Comparison of ENCODE assay signal across 3 cellular contexts in the genomic region with DNA sequence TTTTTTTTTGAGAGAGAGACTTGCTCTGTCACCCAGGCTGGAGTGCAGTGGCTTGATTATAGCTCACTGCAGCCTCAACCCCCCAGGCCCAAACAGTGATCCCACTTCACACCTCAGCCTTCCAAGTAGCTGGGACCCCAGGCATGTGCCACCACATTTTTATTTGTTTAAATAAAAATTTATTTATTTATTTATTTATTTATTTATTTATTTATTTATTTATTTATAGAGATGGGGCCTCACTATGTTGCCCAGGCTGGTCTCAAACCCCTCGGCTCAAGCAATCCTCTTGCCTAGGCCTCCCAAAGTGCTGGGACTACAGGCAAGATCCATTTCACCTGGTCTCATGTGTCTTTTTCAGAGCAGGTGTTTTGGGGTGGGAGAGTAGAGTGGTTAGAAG.
A peak's percentile ranks its signal among the peaks of the same experiment; 100 is the strongest.
TF ChIP-seq lines count a peak whose summit lies in the region.

No MANE protein-coding gene starts in this region.

TF ChIP-seq in A549, 52 proteins besides CTCF, POLR2A, EP300 and RAD21:
- peak; percentile 17; the same call in 1 of the 2 replicates for TF ChIP-seq ZC3H11A (IDR thresholded peaks at IDR 0.05)
- TF ChIP-seq, protein P1, sequence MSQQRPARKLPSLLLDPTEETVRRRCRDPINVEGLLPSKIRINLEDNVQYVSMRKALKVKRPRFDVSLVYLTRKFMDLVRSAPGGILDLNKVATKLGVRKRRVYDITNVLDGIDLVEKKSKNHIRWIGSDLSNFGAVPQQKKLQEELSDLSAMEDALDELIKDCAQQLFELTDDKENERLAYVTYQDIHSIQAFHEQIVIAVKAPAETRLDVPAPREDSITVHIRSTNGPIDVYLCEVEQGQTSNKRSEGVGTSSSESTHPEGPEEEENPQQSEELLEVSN (IDR thresholded peaks at IDR 0.05; ENCODE audit: borderline replicate concordance, low read depth): no peak

TF ChIP-seq in HEK293, 187 proteins besides CTCF, POLR2A, EP300 and RAD21 (continues in another document):
- TF ChIP-seq SP7 (tag by site-specific recombination; IDR thresholded peaks at IDR 0.05) (no peak), SP2 (tag by site-specific recombination; IDR thresholded peaks at IDR 0.05) (no peak), GLI2 (tag by site-specific recombination; IDR thresholded peaks at IDR 0.05; ENCODE audit: borderline replicate concordance, low read depth) (peak; percentile 12; the same call in 1 of the 2 replicates), ZNF211 (tag by site-specific recombination; IDR thresholded peaks at IDR 0.05; ENCODE audit: low read depth) (no peak), ZNF2 (tag by site-specific recombination; IDR thresholded peaks at IDR 0.05) (no peak), ZNF394 (tag by site-specific recombination; IDR thresholded peaks at IDR 0.05; ENCODE audit: borderline replicate concordance) (peak; percentile 85), ZBTB8A (tag by site-specific recombination; IDR thresholded peaks at IDR 0.05) (no peak), ZNF654 (tag by site-specific recombination; IDR thresholded peaks at IDR 0.05; ENCODE audit: low read depth) (peak; percentile 11; the same call in 1 of the 2 replicates), ZNF623 (tag by site-specific recombination; IDR thresholded peaks at IDR 0.05) (peak; percentile 49), ZBTB1 (tag by site-specific recombination; IDR thresholded peaks at IDR 0.05) (no peak), ZNF596 (tag by site-specific recombination; IDR thresholded peaks at IDR 0.05) (no peak), YY1 (tag by site-specific recombination; IDR thresholded peaks at IDR 0.05) (no peak), ZNF138 (tag by site-specific recombination; IDR thresholded peaks at IDR 0.05; ENCODE audit: borderline replicate concordance) (no peak), ZFP3 (tag by site-specific recombination; IDR thresholded peaks at IDR 0.05; ENCODE audit: low read depth) (no peak)
- TF ChIP-seq, protein P2, sequence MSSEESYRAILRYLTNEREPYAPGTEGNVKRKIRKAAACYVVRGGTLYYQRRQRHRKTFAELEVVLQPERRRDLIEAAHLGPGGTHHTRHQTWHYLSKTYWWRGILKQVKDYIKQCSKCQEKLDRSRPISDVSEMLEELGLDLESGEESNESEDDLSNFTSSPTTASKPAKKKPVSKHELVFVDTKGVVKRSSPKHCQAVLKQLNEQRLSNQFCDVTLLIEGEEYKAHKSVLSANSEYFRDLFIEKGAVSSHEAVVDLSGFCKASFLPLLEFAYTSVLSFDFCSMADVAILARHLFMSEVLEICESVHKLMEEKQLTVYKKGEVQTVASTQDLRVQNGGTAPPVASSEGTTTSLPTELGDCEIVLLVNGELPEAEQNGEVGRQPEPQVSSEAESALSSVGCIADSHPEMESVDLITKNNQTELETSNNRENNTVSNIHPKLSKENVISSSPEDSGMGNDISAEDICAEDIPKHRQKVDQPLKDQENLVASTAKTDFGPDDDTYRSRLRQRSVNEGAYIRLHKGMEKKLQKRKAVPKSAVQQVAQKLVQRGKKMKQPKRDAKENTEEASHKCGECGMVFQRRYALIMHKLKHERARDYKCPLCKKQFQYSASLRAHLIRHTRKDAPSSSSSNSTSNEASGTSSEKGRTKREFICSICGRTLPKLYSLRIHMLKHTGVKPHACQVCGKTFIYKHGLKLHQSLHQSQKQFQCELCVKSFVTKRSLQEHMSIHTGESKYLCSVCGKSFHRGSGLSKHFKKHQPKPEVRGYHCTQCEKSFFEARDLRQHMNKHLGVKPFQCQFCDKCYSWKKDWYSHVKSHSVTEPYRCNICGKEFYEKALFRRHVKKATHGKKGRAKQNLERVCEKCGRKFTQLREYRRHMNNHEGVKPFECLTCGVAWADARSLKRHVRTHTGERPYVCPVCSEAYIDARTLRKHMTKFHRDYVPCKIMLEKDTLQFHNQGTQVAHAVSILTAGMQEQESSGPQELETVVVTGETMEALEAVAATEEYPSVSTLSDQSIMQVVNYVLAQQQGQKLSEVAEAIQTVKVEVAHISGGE (tag by site-specific recombination; conservative IDR thresholded peaks at IDR 0.05; ENCODE audit: low read depth): peak; percentile 42; the same call in 1 of the 2 replicates
- TF ChIP-seq, protein P3, sequence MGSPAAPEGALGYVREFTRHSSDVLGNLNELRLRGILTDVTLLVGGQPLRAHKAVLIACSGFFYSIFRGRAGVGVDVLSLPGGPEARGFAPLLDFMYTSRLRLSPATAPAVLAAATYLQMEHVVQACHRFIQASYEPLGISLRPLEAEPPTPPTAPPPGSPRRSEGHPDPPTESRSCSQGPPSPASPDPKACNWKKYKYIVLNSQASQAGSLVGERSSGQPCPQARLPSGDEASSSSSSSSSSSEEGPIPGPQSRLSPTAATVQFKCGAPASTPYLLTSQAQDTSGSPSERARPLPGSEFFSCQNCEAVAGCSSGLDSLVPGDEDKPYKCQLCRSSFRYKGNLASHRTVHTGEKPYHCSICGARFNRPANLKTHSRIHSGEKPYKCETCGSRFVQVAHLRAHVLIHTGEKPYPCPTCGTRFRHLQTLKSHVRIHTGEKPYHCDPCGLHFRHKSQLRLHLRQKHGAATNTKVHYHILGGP (tag by site-specific recombination; IDR thresholded peaks at IDR 0.05): no peak
- TF ChIP-seq, protein P4, sequence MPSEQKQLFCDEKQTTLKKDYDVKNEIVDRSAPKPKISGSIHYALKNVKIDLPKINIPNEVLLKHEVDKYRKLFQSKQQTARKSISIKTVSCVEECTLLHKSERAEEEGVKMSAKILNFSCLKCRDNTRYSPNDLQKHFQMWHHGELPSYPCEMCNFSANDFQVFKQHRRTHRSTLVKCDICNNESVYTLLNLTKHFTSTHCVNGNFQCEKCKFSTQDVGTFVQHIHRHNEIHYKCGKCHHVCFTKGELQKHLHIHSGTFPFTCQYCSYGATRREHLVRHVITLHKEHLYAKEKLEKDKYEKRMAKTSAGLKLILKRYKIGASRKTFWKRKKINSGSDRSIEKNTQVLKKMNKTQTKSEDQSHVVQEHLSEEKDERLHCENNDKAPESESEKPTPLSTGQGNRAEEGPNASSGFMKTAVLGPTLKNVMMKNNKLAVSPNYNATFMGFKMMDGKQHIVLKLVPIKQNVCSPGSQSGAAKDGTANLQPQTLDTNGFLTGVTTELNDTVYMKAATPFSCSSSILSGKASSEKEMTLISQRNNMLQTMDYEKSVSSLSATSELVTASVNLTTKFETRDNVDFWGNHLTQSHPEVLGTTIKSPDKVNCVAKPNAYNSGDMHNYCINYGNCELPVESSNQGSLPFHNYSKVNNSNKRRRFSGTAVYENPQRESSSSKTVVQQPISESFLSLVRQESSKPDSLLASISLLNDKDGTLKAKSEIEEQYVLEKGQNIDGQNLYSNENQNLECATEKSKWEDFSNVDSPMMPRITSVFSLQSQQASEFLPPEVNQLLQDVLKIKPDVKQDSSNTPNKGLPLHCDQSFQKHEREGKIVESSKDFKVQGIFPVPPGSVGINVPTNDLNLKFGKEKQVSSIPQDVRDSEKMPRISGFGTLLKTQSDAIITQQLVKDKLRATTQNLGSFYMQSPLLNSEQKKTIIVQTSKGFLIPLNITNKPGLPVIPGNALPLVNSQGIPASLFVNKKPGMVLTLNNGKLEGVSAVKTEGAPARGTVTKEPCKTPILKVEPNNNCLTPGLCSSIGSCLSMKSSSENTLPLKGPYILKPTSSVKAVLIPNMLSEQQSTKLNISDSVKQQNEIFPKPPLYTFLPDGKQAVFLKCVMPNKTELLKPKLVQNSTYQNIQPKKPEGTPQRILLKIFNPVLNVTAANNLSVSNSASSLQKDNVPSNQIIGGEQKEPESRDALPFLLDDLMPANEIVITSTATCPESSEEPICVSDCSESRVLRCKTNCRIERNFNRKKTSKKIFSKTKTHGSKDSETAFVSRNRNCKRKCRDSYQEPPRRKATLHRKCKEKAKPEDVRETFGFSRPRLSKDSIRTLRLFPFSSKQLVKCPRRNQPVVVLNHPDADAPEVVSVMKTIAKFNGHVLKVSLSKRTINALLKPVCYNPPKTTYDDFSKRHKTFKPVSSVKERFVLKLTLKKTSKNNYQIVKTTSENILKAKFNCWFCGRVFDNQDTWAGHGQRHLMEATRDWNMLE (tag by site-specific recombination; conservative IDR thresholded peaks at IDR 0.05; ENCODE audit: low read depth): peak; percentile 72; the same call in 1 of the 2 replicates

TF ChIP-seq in K562, 482 proteins besides CTCF, POLR2A, EP300 and RAD21:
- TF ChIP-seq, protein P5, sequence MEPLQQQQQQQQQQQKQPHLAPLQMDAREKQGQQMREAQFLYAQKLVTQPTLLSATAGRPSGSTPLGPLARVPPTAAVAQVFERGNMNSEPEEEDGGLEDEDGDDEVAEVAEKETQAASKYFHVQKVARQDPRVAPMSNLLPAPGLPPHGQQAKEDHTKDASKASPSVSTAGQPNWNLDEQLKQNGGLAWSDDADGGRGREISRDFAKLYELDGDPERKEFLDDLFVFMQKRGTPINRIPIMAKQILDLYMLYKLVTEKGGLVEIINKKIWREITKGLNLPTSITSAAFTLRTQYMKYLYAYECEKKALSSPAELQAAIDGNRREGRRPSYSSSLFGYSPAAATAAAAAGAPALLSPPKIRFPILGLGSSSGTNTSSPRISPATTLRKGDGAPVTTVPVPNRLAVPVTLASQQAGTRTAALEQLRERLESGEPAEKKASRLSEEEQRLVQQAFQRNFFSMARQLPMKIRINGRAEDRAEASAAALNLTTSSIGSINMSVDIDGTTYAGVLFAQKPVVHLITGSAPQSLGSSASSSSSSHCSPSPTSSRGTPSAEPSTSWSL (CRISPR knock-in tag; IDR thresholded peaks at IDR 0.05; ENCODE audit: borderline replicate concordance): no peak
- TF ChIP-seq, protein P6, sequence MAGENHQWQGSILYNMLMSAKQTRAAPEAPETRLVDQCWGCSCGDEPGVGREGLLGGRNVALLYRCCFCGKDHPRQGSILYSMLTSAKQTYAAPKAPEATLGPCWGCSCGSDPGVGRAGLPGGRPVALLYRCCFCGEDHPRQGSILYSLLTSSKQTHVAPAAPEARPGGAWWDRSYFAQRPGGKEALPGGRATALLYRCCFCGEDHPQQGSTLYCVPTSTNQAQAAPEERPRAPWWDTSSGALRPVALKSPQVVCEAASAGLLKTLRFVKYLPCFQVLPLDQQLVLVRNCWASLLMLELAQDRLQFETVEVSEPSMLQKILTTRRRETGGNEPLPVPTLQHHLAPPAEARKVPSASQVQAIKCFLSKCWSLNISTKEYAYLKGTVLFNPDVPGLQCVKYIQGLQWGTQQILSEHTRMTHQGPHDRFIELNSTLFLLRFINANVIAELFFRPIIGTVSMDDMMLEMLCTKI (IDR thresholded peaks at IDR 0.05; ENCODE audit: partially characterized antibody): no peak
- no peak for TF ChIP-seq ZNF224 (CRISPR knock-in tag; IDR thresholded peaks at IDR 0.05)
- TF ChIP-seq ZNF121 (CRISPR knock-in tag; conservative IDR thresholded peaks at IDR 0.05): 0 out of 2 replicates have a peak, but pooled peaks have one; percentile 12
- TF ChIP-seq, protein P7, sequence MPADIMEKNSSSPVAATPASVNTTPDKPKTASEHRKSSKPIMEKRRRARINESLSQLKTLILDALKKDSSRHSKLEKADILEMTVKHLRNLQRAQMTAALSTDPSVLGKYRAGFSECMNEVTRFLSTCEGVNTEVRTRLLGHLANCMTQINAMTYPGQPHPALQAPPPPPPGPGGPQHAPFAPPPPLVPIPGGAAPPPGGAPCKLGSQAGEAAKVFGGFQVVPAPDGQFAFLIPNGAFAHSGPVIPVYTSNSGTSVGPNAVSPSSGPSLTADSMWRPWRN (IDR thresholded peaks at IDR 0.05; ENCODE audit: low read depth): no peak
